Comparison of ENCODE assay signal across 19 cellular contexts in the genomic region with DNA sequence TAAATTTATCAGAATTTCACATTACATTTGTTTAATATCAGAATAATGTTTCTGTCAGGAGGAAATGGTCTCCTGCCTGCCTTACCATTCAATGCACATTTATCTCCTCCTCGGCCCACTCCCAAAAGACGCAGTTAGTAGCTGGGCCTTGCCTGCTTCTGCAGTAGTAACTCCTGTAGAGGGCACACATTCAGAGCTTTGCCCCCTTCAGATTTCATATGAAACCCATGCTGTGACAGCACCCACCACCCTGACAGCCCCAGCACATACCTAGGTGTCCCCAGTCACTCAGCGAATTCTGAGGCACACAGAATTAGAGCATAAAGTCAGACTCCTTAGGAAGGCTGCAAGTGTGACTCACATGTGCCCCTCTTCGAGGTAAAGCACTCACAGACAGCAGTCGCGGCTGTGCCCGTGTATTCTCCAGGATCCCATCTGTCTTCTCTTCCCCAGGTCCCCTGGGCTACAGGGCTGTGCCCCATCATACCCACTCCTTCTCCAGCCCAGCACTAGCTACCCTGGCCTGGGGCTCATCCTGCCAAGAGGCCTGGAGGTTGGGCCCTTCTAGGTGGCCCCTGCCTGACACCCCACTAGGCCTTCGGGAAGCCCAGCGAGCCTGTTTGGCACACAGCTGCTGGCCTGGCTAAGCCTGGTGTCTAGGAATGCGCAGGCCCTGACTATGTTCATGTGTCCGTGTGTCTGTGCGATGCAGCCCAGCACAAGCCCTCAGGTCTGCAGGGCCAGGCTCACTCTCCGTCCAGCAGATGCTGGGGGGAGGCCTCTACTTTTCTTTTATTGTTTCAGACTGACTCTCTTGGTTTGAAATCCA. TPM values are rescaled to one million over a fixed set of nuclear protein-coding genes. Genes with fewer than 3 reads are reported as not detected.
DNase-seq lines count a peak whose midpoint lies in the region; ATAC-seq, FAIRE-seq and TF ChIP-seq lines count a peak whose summit lies in the region.
"Had no signal": no experiment of that assay in that cellular context is flagged by ENCODE, and none has a peak within 500 bp of the region (broad histone marks: within the 10 kb centered on the region; RNA-seq: fewer than 3 reads in every experiment).

No MANE protein-coding gene starts in this region.

- WGBS in HepG2 (ENCODE audit: low lambda C conversion rate): 97% methylated on average over 8 of the region's 13 CpGs

- H3K27me3 Mint-ChIP-seq in Calu3 (ENCODE audit: unreplicated experiment): no peaks in the 10 kb centered on the region
- H3K27me3 Mint-ChIP-seq: activated naive CD8-positive, alpha-beta T cell had no signal

- no peak for FAIRE-seq in HepG2 (lab: Jason Lieb, UNC)

- H3K36me3 Mint-ChIP-seq in Calu3 (ENCODE audit: insufficient read depth, unreplicated experiment): peaks cover 31% of the 10 kb centered on the region
- H3K36me3 Mint-ChIP-seq: activated naive CD8-positive, alpha-beta T cell; CD8-positive, alpha-beta memory T cell had no signal

- H3K4me3 ChIP-seq in coronary artery (no peak overlapping the region), HepG2 (replicated peaks in 1 of 3; ENCODE audit: insufficient read depth in 1 of 3, low read depth in 2 of 3, low read length in 3 of 3) (no peak overlapping the region), skeletal muscle tissue (ENCODE audit: low read length in 3 of 3) (no peak overlapping the region), Karpas-422 (ENCODE audit: low read length) (no peak overlapping the region)
- H3K4me3 ChIP-seq: cardiac muscle cell, SK-N-MC had no signal

- no peak for TF ChIP-seq RAD21 in HepG2 (CRISPR knock-in tag; IDR thresholded peaks at IDR 0.05)

- H4K20me1 ChIP-seq in HepG2 (ENCODE audit: insufficient read depth, low read length): peaks cover 3% of the 10 kb centered on the region
- no peaks in the 10 kb centered on the region for H4K20me1 ChIP-seq in Karpas-422 (ENCODE audit: insufficient read depth, low read depth, low read length)

- TF ChIP-seq CTCF in Calu3 (IDR thresholded peaks at IDR 0.05; ENCODE audit: unreplicated experiment): no peak
- TF ChIP-seq CTCF in coronary artery (IDR thresholded peaks at IDR 0.05): no peak
- TF ChIP-seq CTCF in HepG2 (CRISPR knock-in tag; IDR thresholded peaks at IDR 0.05): no peak

- H3K4me1 ChIP-seq in HepG2 (ENCODE audit: insufficient read depth, low read length): peaks cover 59% of the 10 kb centered on the region
- peaks cover 47 to 58% (median 52%) of the 10 kb centered on the region in 3 donors for H3K4me1 ChIP-seq in skeletal muscle tissue (ENCODE audit: control insufficient read depth in 3 of 3, insufficient read depth in 3 of 3, low read length in 3 of 3)
- no peaks in the 10 kb centered on the region for H3K4me1 ChIP-seq in Karpas-422 (ENCODE audit: low read length)

- CTCF ChIA-PET in Calu3 (lab: Charles Lee): no interaction called here
- CTCF ChIA-PET in HepG2 (lab: Yijun Ruan, JAX; ENCODE audit: low intra/inter-chr PET ratio, low total read pairs): no interaction called here

- H2AFZ ChIP-seq in HepG2 (ENCODE audit: low read length): no peak overlapping the region
- H2AFZ ChIP-seq in Karpas-422 (ENCODE audit: low read length): no peak overlapping the region

- H3K27ac Mint-ChIP-seq in Calu3 (ENCODE audit: unreplicated experiment): peak overlapping the region; percentile 100
- H3K27ac Mint-ChIP-seq: activated naive CD8-positive, alpha-beta T cell had no signal

- H3K9me2 ChIP-seq in Karpas-422 (replicated peaks; ENCODE audit: insufficient read depth, low read length): no peaks in the 10 kb centered on the region

- no peak for TF ChIP-seq POLR2A in HepG2 (IDR thresholded peaks at IDR 0.05; ENCODE audit: insufficient read depth in 1 of 2, low read depth in 2 of 2, low read length in 2 of 2)

- H3K27me3 ChIP-seq in HepG2 (ENCODE audit: control insufficient read depth in 1 of 2, insufficient read depth in 2 of 2, low read length in 2 of 2) (no peaks in the 10 kb centered on the region; a peak in 1 of 5 replicates), skeletal muscle tissue (ENCODE audit: control insufficient read depth in 3 of 3, insufficient read depth in 3 of 3, low read length in 3 of 3) (no peaks in the 10 kb centered on the region), Karpas-422 (ENCODE audit: low read length) (no peaks in the 10 kb centered on the region)
- H3K27me3 ChIP-seq: cardiac muscle cell had no signal

- BruUV-seq in Calu3 (replicated peaks; lab: Mats Ljungman, UMichigan): no TSS peak
- no TSS peak for BruUV-seq in HepG2 (replicated peaks; lab: Mats Ljungman, UMichigan)

- H3K9me3 ChIP-seq in HepG2 (ENCODE audit: low read length): no peaks in the 10 kb centered on the region
- no peaks in the 10 kb centered on the region for H3K9me3 ChIP-seq in skeletal muscle tissue (ENCODE audit: control insufficient read depth in 3 of 3, low read length in 3 of 3)
- no peaks in the 10 kb centered on the region for H3K9me3 ChIP-seq in Karpas-422 (ENCODE audit: low read length)

- intact Hi-C loops in Calu3 (cut with micrococcal nuclease; ENCODE audit: unreplicated experiment) (no loop called here), HepG2 (cut with micrococcal nuclease; ENCODE audit: unreplicated experiment) (no loop called here)

- H3K36me3 ChIP-seq in HepG2 (replicated peaks in 1 of 2; ENCODE audit: control insufficient read depth in 1 of 2, insufficient read depth in 2 of 2, low read length in 2 of 2) (peaks cover 6 to 39% of the 10 kb centered on the region in 2 experiments; a peak in 3 of 5 replicates), skeletal muscle tissue (ENCODE audit: control insufficient read depth in 3 of 3, insufficient read depth in 3 of 3, low read length in 3 of 3) (peaks cover 22 to 29% (median 26%) of the 10 kb centered on the region in 3 donors), Karpas-422 (ENCODE audit: insufficient read depth, low read length) (no peaks in the 10 kb centered on the region)
- H3K36me3 ChIP-seq: cardiac muscle cell had no signal

- H3K4me3 Mint-ChIP-seq in Calu3 (ENCODE audit: low read depth, unreplicated experiment): no peak overlapping the region
- H3K4me3 Mint-ChIP-seq: activated naive CD8-positive, alpha-beta T cell; CD8-positive, alpha-beta memory T cell had no signal

- TF ChIP-seq EP300 in HepG2 (IDR thresholded peaks at IDR 0.05; ENCODE audit: low read depth in 2 of 2, low read length in 2 of 2) (no peak), HepG2 (CRISPR knock-in tag; IDR thresholded peaks at IDR 0.05; ENCODE audit: borderline replicate concordance) (no peak)

- no peaks in the 10 kb centered on the region for H3K9me3 Mint-ChIP-seq in Calu3 (ENCODE audit: low read depth, unreplicated experiment)
- H3K9me3 Mint-ChIP-seq: CD8-positive, alpha-beta memory T cell had no signal

- POLR2A ChIA-PET in HepG2 (lab: Yijun Ruan, JAX): interaction anchor here (1.0 to 12.6 kb wide), 2 partner anchors 7 to 22 kb away, joined by 3 to 863 read pairs; no protein-coding TSS in a partner anchor

- H3K4me2 ChIP-seq in HepG2 (ENCODE audit: low read depth, low read length) (no peak overlapping the region), Karpas-422 (ENCODE audit: low read depth, low read length, poor library complexity, severe bottlenecking) (no peak overlapping the region)

- H3K9ac ChIP-seq in HepG2 (ENCODE audit: insufficient read depth, low read depth, low read length) (no peak overlapping the region), skeletal muscle tissue (ENCODE audit: low read depth in 1 of 3, low read length in 3 of 3) (peak overlapping the region in 2 of 3 donors; percentile 33 to 45), Karpas-422 (ENCODE audit: low read length) (no peak overlapping the region)

- H3K79me2 ChIP-seq in HepG2 (ENCODE audit: insufficient read depth, low read length) (peaks cover 13% of the 10 kb centered on the region), Karpas-422 (ENCODE audit: low read length) (no peaks in the 10 kb centered on the region)

- ATAC-seq in HepG2: no peak
- ATAC-seq in HG03432 (IDR thresholded peaks at IDR 0.05; ENCODE audit: unreplicated experiment): no peak
- ATAC-seq: sciatic nerve had no signal

- in situ Hi-C loops in HepG2 (cut with HindIII; ENCODE audit: extremely low pct_ligation_motif_present, low pct_unique_long_range_greater_than_20kb): no loop called here

- H3K27ac ChIP-seq in coronary artery (peak overlapping the region; percentile 81 to 95), HepG2 (ENCODE audit: extremely low read length, insufficient read depth, low read length) (peak overlapping the region; percentile 97), skeletal muscle tissue (ENCODE audit: low read depth, low read length) (no peak overlapping the region), Karpas-422 (ENCODE audit: low read length) (no peak overlapping the region)
- H3K27ac ChIP-seq: HL-60, SK-N-MC had no signal

- peaks cover 59% of the 10 kb centered on the region for H3K4me1 Mint-ChIP-seq in Calu3 (ENCODE audit: low read depth, unreplicated experiment)
- H3K4me1 Mint-ChIP-seq: CD8-positive, alpha-beta memory T cell had no signal

- DNase-seq in Calu3 (no peak), coronary artery (ENCODE audit: low spot score) (peak; percentile 69), HepG2 (ENCODE audit: low spot score) (no peak), activated gamma-delta T cell treated with Interleukin-2 at 50 U/mL for 16 hours (no peak), Karpas-422 (no peak)
- no peak for DNase-seq in stimulated activated CD4-positive, alpha-beta T cell treated with anti-CD3 and anti-CD28 coated beads, Interleukin-4, amount 100 ng/mL, for 1 hour
- DNase-seq: activated CD4-positive, alpha-beta T cell treated with anti-CD3 and anti-CD28 coated beads, Interleukin-2, amount 50 U/mL, for 1 hour; CD8-positive, alpha-beta memory T cell; KBM-7; NCI-H1092; NCI-H69; stimulated activated CD4-positive, alpha-beta T cell treated with anti-CD3 and anti-CD28 coated beads, Interleukin-2, amount 100 ng/mL, for 48 hours had no signal

RNA-seq across cellular contexts. Expression of a gene that starts 4.7 kb away (rescaled TPM):
- 11.1 and 16.5 TPM in 2 replicates for total RNA-seq in Calu3 (2022)
- total RNA-seq in HepG2 (2016; rRNA removed; fragmentation: Illumina TruSeq; extraction: Trizol): 11.2 and 14.8 TPM in 2 replicates
- total RNA-seq in HepG2 (2016; cell fraction: cytosol; rRNA removed; fragmentation: Illumina TruSeq; extraction: Trizol; ENCODE audit: low read depth): 3.0 and 5.0 TPM in 2 replicates
- total RNA-seq in HepG2 (2016; cell fraction: insoluble cytoplasmic fraction; rRNA removed; fragmentation: Illumina TruSeq; extraction: Trizol): 9.0 and 15.3 TPM in 2 replicates
- 9.0 and 9.3 TPM in 2 replicates for total RNA-seq in HepG2 (2016; cell fraction: membrane; rRNA removed; fragmentation: Illumina TruSeq; extraction: Trizol)
- 15.1 and 16.0 TPM in 2 replicates for total RNA-seq in HepG2 (2016; cell fraction: nucleus; rRNA removed; fragmentation: Illumina TruSeq; extraction: Trizol)
- 270 and 338 TPM in 2 replicates for polyA plus RNA-seq in HepG2 (2011; rRNA removed)
- polyA plus RNA-seq in HepG2 (2011; cell fraction: cytosol; rRNA removed): 261 and 317 TPM in 2 replicates
- polyA plus RNA-seq in HepG2 (2011; cell fraction: nucleus; rRNA removed): 103 and 135 TPM in 2 replicates
- polyA plus RNA-seq in HepG2 (2012): 132 and 232 TPM in 2 replicates
- 2.0 and 2.5 TPM in 2 replicates for polyA plus RNA-seq in HepG2 (2016; cell fraction: cytosol; fragmentation: Illumina TruSeq; extraction: Trizol; ENCODE audit: low read depth)
- 9.3 and 11.2 TPM in 2 replicates for polyA plus RNA-seq in HepG2 (2016; cell fraction: insoluble cytoplasmic fraction; fragmentation: Illumina TruSeq; extraction: Trizol; ENCODE audit: low read depth)
- polyA plus RNA-seq in HepG2 (2016; cell fraction: membrane; fragmentation: Illumina TruSeq; extraction: Trizol; ENCODE audit: low read depth): 3.6 and 5.2 TPM in 2 replicates
- polyA plus RNA-seq in HepG2 (2016; cell fraction: nucleus; fragmentation: Illumina TruSeq; extraction: Trizol; ENCODE audit: insufficient read depth, low read depth): 13.4 and 15.5 TPM in 2 replicates
- 1.8 and 739 TPM in 2 replicates for polyA minus RNA-seq in HepG2 (2011; rRNA and poly(A)+ RNA removed; ENCODE audit: low replicate concordance)
- 249 and 254 TPM in 2 replicates for polyA minus RNA-seq in HepG2 (2011; cell fraction: cytosol; rRNA and poly(A)+ RNA removed)
- polyA minus RNA-seq in HepG2 (2011; cell fraction: nucleus; rRNA and poly(A)+ RNA removed): 107 and 142 TPM in 2 replicates
- 12.5 TPM for total RNA-seq in skeletal muscle tissue
- not detected in 2 replicates for total RNA-seq in Karpas-422 (2014; rRNA removed; shearing (Covaris generic); ENCODE audit: low replicate concordance)
- polyA plus RNA-seq: CD8-positive, alpha-beta memory T cell had no signal

RNA-seq across cellular contexts. Expression of a gene that starts 17.4 kb away (rescaled TPM):
- total RNA-seq in Calu3 (2022) (10.8 and 11.9 TPM in 2 replicates), HepG2 (2016; rRNA removed; fragmentation: Illumina TruSeq; extraction: Trizol) (0.40 and 0.58 TPM in 2 replicates), skeletal muscle tissue (25.6 TPM)
- total RNA-seq in HepG2 (2016; cell fraction: cytosol; rRNA removed; fragmentation: Illumina TruSeq; extraction: Trizol; ENCODE audit: low read depth): not detected in 2 replicates
- total RNA-seq in HepG2 (2016; cell fraction: insoluble cytoplasmic fraction; rRNA removed; fragmentation: Illumina TruSeq; extraction: Trizol): 0.49 and 0.56 TPM in 2 replicates
- total RNA-seq in HepG2 (2016; cell fraction: membrane; rRNA removed; fragmentation: Illumina TruSeq; extraction: Trizol): 0.28 and 0.45 TPM in 2 replicates
- total RNA-seq in HepG2 (2016; cell fraction: nucleus; rRNA removed; fragmentation: Illumina TruSeq; extraction: Trizol): 0.75 and 1.2 TPM in 2 replicates
- 1.1 and 1.3 TPM in 2 replicates for polyA plus RNA-seq in HepG2 (2011; rRNA removed)
- polyA plus RNA-seq in HepG2 (2011; cell fraction: cytosol; rRNA removed): 0.35 and 0.77 TPM in 2 replicates
- polyA plus RNA-seq in HepG2 (2011; cell fraction: nucleus; rRNA removed): 1.2 and 1.7 TPM in 2 replicates
- 1.6 and 2.5 TPM in 2 replicates for polyA plus RNA-seq in HepG2 (2012)
- 0.07 and 0.09 TPM in 2 replicates for polyA plus RNA-seq in HepG2 (2016; cell fraction: cytosol; fragmentation: Illumina TruSeq; extraction: Trizol; ENCODE audit: low read depth)
- 0.60 and 0.62 TPM in 2 replicates for polyA plus RNA-seq in HepG2 (2016; cell fraction: insoluble cytoplasmic fraction; fragmentation: Illumina TruSeq; extraction: Trizol; ENCODE audit: low read depth)
- polyA plus RNA-seq in HepG2 (2016; cell fraction: membrane; fragmentation: Illumina TruSeq; extraction: Trizol; ENCODE audit: low read depth): 0.22 and 0.27 TPM in 2 replicates
- polyA plus RNA-seq in HepG2 (2016; cell fraction: nucleus; fragmentation: Illumina TruSeq; extraction: Trizol; ENCODE audit: insufficient read depth, low read depth): 0.89 and 1.1 TPM in 2 replicates
- not detected in 2 replicates for polyA minus RNA-seq in HepG2 (2011; rRNA and poly(A)+ RNA removed; ENCODE audit: low replicate concordance)
- not detected in 2 replicates for polyA minus RNA-seq in HepG2 (2011; cell fraction: cytosol; rRNA and poly(A)+ RNA removed)
- 2.2 and 2.4 TPM in 2 replicates for polyA minus RNA-seq in HepG2 (2011; cell fraction: nucleus; rRNA and poly(A)+ RNA removed)
- total RNA-seq in Karpas-422 (2014; rRNA removed; shearing (Covaris generic); ENCODE audit: low replicate concordance): 34.9 and 53.2 TPM in 2 replicates

RNA-seq across cellular contexts. Expression of a gene that starts 23.7 kb away (rescaled TPM):
- 2.2 and 2.4 TPM in 2 replicates for total RNA-seq in Calu3 (2022)
- 49.9 and 51.7 TPM in 2 replicates for total RNA-seq in HepG2 (2016; rRNA removed; fragmentation: Illumina TruSeq; extraction: Trizol)
- total RNA-seq in HepG2 (2016; cell fraction: cytosol; rRNA removed; fragmentation: Illumina TruSeq; extraction: Trizol; ENCODE audit: low read depth): 22.4 and 22.8 TPM in 2 replicates
- 49.9 and 50.1 TPM in 2 replicates for total RNA-seq in HepG2 (2016; cell fraction: insoluble cytoplasmic fraction; rRNA removed; fragmentation: Illumina TruSeq; extraction: Trizol)
- total RNA-seq in HepG2 (2016; cell fraction: membrane; rRNA removed; fragmentation: Illumina TruSeq; extraction: Trizol): 39.2 and 45.6 TPM in 2 replicates
- 52.1 and 54.6 TPM in 2 replicates for total RNA-seq in HepG2 (2016; cell fraction: nucleus; rRNA removed; fragmentation: Illumina TruSeq; extraction: Trizol)
- 34.0 and 39.7 TPM in 2 replicates for polyA plus RNA-seq in HepG2 (2011; rRNA removed)
- polyA plus RNA-seq in HepG2 (2011; cell fraction: cytosol; rRNA removed): 20.4 and 25.8 TPM in 2 replicates
- polyA plus RNA-seq in HepG2 (2011; cell fraction: nucleus; rRNA removed): 140 TPM in 2 replicates
- 25.0 and 26.7 TPM in 2 replicates for polyA plus RNA-seq in HepG2 (2012)
- 18.5 and 22.5 TPM in 2 replicates for polyA plus RNA-seq in HepG2 (2016; cell fraction: cytosol; fragmentation: Illumina TruSeq; extraction: Trizol; ENCODE audit: low read depth)
- 53.5 and 57.9 TPM in 2 replicates for polyA plus RNA-seq in HepG2 (2016; cell fraction: insoluble cytoplasmic fraction; fragmentation: Illumina TruSeq; extraction: Trizol; ENCODE audit: low read depth)
- 31.2 and 31.3 TPM in 2 replicates for polyA plus RNA-seq in HepG2 (2016; cell fraction: membrane; fragmentation: Illumina TruSeq; extraction: Trizol; ENCODE audit: low read depth)
- polyA plus RNA-seq in HepG2 (2016; cell fraction: nucleus; fragmentation: Illumina TruSeq; extraction: Trizol; ENCODE audit: insufficient read depth, low read depth): 84.5 and 98.6 TPM in 2 replicates
- polyA minus RNA-seq in HepG2 (2011; rRNA and poly(A)+ RNA removed; ENCODE audit: low replicate concordance): 0.12 and 67.0 TPM in 2 replicates
- 13.4 and 16.0 TPM in 2 replicates for polyA minus RNA-seq in HepG2 (2011; cell fraction: cytosol; rRNA and poly(A)+ RNA removed)
- polyA minus RNA-seq in HepG2 (2011; cell fraction: nucleus; rRNA and poly(A)+ RNA removed): 74.3 and 88.9 TPM in 2 replicates
- total RNA-seq in skeletal muscle tissue: 21.4 TPM
- 3.6 and 7.1 TPM in 2 replicates for total RNA-seq in Karpas-422 (2014; rRNA removed; shearing (Covaris generic); ENCODE audit: low replicate concordance)

Comparison
In these comparisons a context has a peak if more than half of its experiments do, and no peak if none do; other contexts are left out.
1. H3K27ac ChIP-seq: peak in coronary artery (2 of 2) and HepG2 (single experiment); none in skeletal muscle tissue (single experiment) and Karpas-422 (single experiment).
2. H3K9ac ChIP-seq: peak in skeletal muscle tissue (2 of 3); none in HepG2 (single experiment) and Karpas-422 (single experiment).